ENCODE assay signal across 8 cellular contexts in the genomic region with DNA sequence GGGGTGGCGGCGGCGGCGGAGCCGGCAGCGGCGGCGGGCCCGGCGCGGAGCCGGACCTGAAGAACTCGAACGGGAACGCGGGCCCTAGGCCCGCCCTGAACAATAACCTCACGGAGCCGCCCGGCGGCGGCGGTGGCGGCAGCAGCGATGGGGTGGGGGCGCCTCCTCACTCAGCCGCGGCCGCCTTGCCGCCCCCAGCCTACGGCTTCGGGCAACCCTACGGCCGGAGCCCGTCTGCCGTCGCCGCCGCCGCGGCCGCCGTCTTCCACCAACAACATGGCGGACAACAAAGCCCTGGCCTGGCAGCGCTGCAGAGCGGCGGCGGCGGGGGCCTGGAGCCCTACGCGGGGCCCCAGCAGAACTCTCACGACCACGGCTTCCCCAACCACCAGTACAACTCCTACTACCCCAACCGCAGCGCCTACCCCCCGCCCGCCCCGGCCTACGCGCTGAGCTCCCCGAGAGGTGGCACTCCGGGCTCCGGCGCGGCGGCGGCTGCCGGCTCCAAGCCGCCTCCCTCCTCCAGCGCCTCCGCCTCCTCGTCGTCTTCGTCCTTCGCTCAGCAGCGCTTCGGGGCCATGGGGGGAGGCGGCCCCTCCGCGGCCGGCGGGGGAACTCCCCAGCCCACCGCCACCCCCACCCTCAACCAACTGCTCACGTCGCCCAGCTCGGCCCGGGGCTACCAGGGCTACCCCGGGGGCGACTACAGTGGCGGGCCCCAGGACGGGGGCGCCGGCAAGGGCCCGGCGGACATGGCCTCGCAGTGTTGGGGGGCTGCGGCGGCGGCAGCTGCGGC. TPM values are rescaled to one million over a fixed set of nuclear protein-coding genes. Genes with fewer than 3 reads are reported as not detected.
DNase-seq lines count a peak whose midpoint lies in the region; ATAC-seq and TF ChIP-seq lines count a peak whose summit lies in the region.

No MANE protein-coding gene starts in this region.

- H3K4me3 ChIP-seq in SJSA1 (peak overlapping the region; percentile 87), iPS-18c (ENCODE audit: insufficient read depth, low read depth, low read length) (peak overlapping the region; percentile 73)

- H3K36me3 ChIP-seq in SJSA1: peaks cover 42% of the 10 kb centered on the region

- peak overlapping the region; percentile 68 for H3K4me3 Mint-ChIP-seq in activated naive CD8-positive, alpha-beta T cell treated with anti-CD3 and anti-CD28 coated beads, Interleukin-2, amount 50 U/mL, for 24 hours

- peaks cover 63% of the 10 kb centered on the region for H3K4me1 ChIP-seq in SJSA1 (replicated peaks)

- DNase-seq in SJSA1 (ENCODE audit: low read depth in 1 of 2, low spot score in 2 of 2): peak in 1 of 2 experiments; percentile 39
- DNase-seq in activated naive CD8-positive, alpha-beta T cell treated with anti-CD3 and anti-CD28 coated beads, Interleukin-2, amount 50 U/mL, for 24 hours: peak; percentile 70
- DNase-seq in stimulated activated CD4-positive, alpha-beta T cell treated with anti-CD3 and anti-CD28 coated beads, Interleukin-12 subunit alpha, Interleukin-12 subunit beta, amount 100 ng/mL, for 24 hours (ENCODE audit: low read depth in 2 of 2): peak; percentile 28 to 54
- DNase-seq in foreskin melanocyte: no peak

- peak; percentile 68 for TF ChIP-seq POLR2A in GM15510 (IDR thresholded peaks at IDR 0.05; ENCODE audit: borderline replicate concordance, extremely low read depth, insufficient read length)

- H3K27me3 ChIP-seq in SJSA1 (replicated peaks): no peaks in the 10 kb centered on the region

- peaks cover 30% of the 10 kb centered on the region for H3K4me1 Mint-ChIP-seq in activated naive CD8-positive, alpha-beta T cell treated with anti-CD3 and anti-CD28 coated beads, Interleukin-2, amount 50 U/mL, for 24 hours

- peak overlapping the region; percentile 88 for H3K27ac ChIP-seq in SJSA1

- no peaks in the 10 kb centered on the region for H3K27me3 Mint-ChIP-seq in activated naive CD8-positive, alpha-beta T cell treated with anti-CD3 and anti-CD28 coated beads, Interleukin-2, amount 50 U/mL, for 24 hours

- no peaks in the 10 kb centered on the region for H3K9me3 Mint-ChIP-seq in activated naive CD8-positive, alpha-beta T cell treated with anti-CD3 and anti-CD28 coated beads, Interleukin-2, amount 50 U/mL, for 24 hours

- no peak overlapping the region for H3K27ac Mint-ChIP-seq in activated naive CD8-positive, alpha-beta T cell treated with anti-CD3 and anti-CD28 coated beads, Interleukin-2, amount 50 U/mL, for 24 hours

- peaks cover 5% of the 10 kb centered on the region for H3K36me3 Mint-ChIP-seq in activated naive CD8-positive, alpha-beta T cell treated with anti-CD3 and anti-CD28 coated beads, Interleukin-2, amount 50 U/mL, for 24 hours (ENCODE audit: low read depth)

- H3K9me3 ChIP-seq in SJSA1 (replicated peaks) (no peaks in the 10 kb centered on the region), iPS-18c (ENCODE audit: control insufficient read depth, insufficient read depth, low read length) (no peaks in the 10 kb centered on the region)

- ATAC-seq in activated naive CD8-positive, alpha-beta T cell treated with anti-CD3 and anti-CD28 coated beads, Interleukin-2, amount 50 U/mL, for 24 hours: peak; percentile 9
- ATAC-seq in HG02973 (IDR thresholded peaks at IDR 0.05; ENCODE audit: unreplicated experiment): no peak
- ATAC-seq in HG03097 (IDR thresholded peaks at IDR 0.05; ENCODE audit: low FRiP score, unreplicated experiment): no peak

RNA-seq across cellular contexts. Expression of a gene that starts 1.0 kb away (rescaled TPM):
- total RNA-seq in SJSA1 (2014; rRNA removed; shearing (Covaris generic)): 22.2 and 23.4 TPM in 2 replicates
